Comparison of ENCODE assay signal across 17 cellular contexts in genomic region chr2:220043155-220043992, GRCh38.
DNase-seq lines count a peak whose midpoint lies in the region; ATAC-seq and TF ChIP-seq lines count a peak whose summit lies in the region.
"Had no signal": no experiment of that assay in that cellular context is flagged by ENCODE, and none has a peak within 500 bp of the region (broad histone marks: within the 10 kb centered on the region; RNA-seq: fewer than 3 reads in every experiment).

No MANE protein-coding gene starts in this region.

- H3K27ac ChIP-seq in osteoblast (ENCODE audit: low read depth, low read length), result peak overlapping the region; percentile 21
- H3K27ac ChIP-seq: C4-2B had no signal

- peaks cover 15% of the 10 kb centered on the region for H3K4me1 ChIP-seq in osteoblast (ENCODE audit: insufficient read depth, low read length)

- no peak for TF ChIP-seq CTCF in cardiac fibroblast (IDR thresholded peaks at IDR 0.05; ENCODE audit: low read depth, low read length)
- TF ChIP-seq CTCF in osteoblast (IDR thresholded peaks at IDR 0.05; ENCODE audit: extremely low read depth, low read depth, low read length), result no peak

- no peaks in the 10 kb centered on the region for H4K20me1 ChIP-seq in osteoblast (ENCODE audit: insufficient read depth, low read length)

- H3K4me3 ChIP-seq in cardiac fibroblast (replicated peaks in 1 of 2; ENCODE audit: low read depth in 2 of 2, low read length in 2 of 2), result no peak overlapping the region
- no peak overlapping the region for H3K4me3 ChIP-seq in osteoblast (ENCODE audit: insufficient read depth, low read length)

- ATAC-seq in activated CD8-positive, alpha-beta memory T cell treated with anti-CD3 and anti-CD28 coated beads, Interleukin-2, amount 10 ng/mL, durations not matched to agents 7 days and 5 days, result no peak
- ATAC-seq: activated CD8-positive, alpha-beta T cell treated with anti-CD3 and anti-CD28 coated beads, Interleukin-2, amount 10 ng/mL, durations not matched to agents 7 days and 5 days had no signal

- no peaks in the 10 kb centered on the region for H3K36me3 Mint-ChIP-seq in activated CD8-positive, alpha-beta memory T cell treated with anti-CD3 and anti-CD28 coated beads, Interleukin-2, amount 10 ng/mL, durations not matched to agents 7 days and 5 days
- H3K36me3 Mint-ChIP-seq: brain had no signal

- no peak overlapping the region for H2AFZ ChIP-seq in osteoblast (ENCODE audit: low read length)

- DNase-seq in DMS79 treated with DMSO at 0.1 percent for 48 hours (lab: John Stamatoyannopoulos, UW) (peak; percentile 10), M059J (ENCODE audit: low read depth) (peak; percentile 52), cardiac fibroblast (ENCODE audit: low read depth in 2 of 2) (peak; percentile 45 to 46), osteoblast (ENCODE audit: insufficient read length, low spot score, missing footprints) (no peak), germinal center (ENCODE audit: low spot score) (no peak), NCI-H187 (lab: John Stamatoyannopoulos, UW) (no peak)
- no peak for DNase-seq in activated CD8-positive, alpha-beta memory T cell treated with anti-CD3 and anti-CD28 coated beads, Interleukin-2, amount 10 ng/mL, durations not matched to agents 7 days and 5 days
- DNase-seq in activated effector memory CD4-positive, alpha-beta T cell treated with anti-CD3 and anti-CD28 coated beads, Interleukin-2, amount 50 U/mL, for 16 hours, result no peak
- DNase-seq: activated CD8-positive, alpha-beta T cell treated with anti-CD3 and anti-CD28 coated beads, Interleukin-2, amount 10 ng/mL, durations not matched to agents 7 days and 5 days; effector memory CD4-positive, alpha-beta T cell; GF-D8; midbrain; NCI-H446 treated with DMSO at 0.1 percent for 48 hours; nucleus accumbens; stimulated activated CD4-positive, alpha-beta T cell treated with anti-CD3 and anti-CD28 coated beads, Interleukin-15, amount 100 ng/mL, for 24 hours had no signal

- H3K9me3 Mint-ChIP-seq in activated CD8-positive, alpha-beta memory T cell treated with anti-CD3 and anti-CD28 coated beads, Interleukin-2, amount 10 ng/mL, durations not matched to agents 7 days and 5 days (ENCODE audit: low read depth), result no peaks in the 10 kb centered on the region

- no peak overlapping the region for H3K4me2 ChIP-seq in osteoblast (ENCODE audit: insufficient read depth, low read length)

- no peaks in the 10 kb centered on the region for H3K9me3 ChIP-seq in osteoblast (ENCODE audit: low read depth, low read length)

- no peak overlapping the region for H3K4me3 Mint-ChIP-seq in activated CD8-positive, alpha-beta memory T cell treated with anti-CD3 and anti-CD28 coated beads, Interleukin-2, amount 10 ng/mL, durations not matched to agents 7 days and 5 days
- H3K4me3 Mint-ChIP-seq: activated CD8-positive, alpha-beta T cell treated with anti-CD3 and anti-CD28 coated beads, Interleukin-2, amount 10 ng/mL, durations not matched to agents 7 days and 5 days; brain had no signal

- no peaks in the 10 kb centered on the region for H3K36me3 ChIP-seq in osteoblast (ENCODE audit: insufficient read depth, low read length)

- H3K79me2 ChIP-seq in osteoblast (ENCODE audit: insufficient read depth, low read length), result no peaks in the 10 kb centered on the region

- no peak overlapping the region for H3K27ac Mint-ChIP-seq in activated CD8-positive, alpha-beta memory T cell treated with anti-CD3 and anti-CD28 coated beads, Interleukin-2, amount 10 ng/mL, durations not matched to agents 7 days and 5 days
- H3K27ac Mint-ChIP-seq: activated CD8-positive, alpha-beta T cell treated with anti-CD3 and anti-CD28 coated beads, Interleukin-2, amount 10 ng/mL, durations not matched to agents 7 days and 5 days had no signal

- H3K4me1 Mint-ChIP-seq in activated CD8-positive, alpha-beta memory T cell treated with anti-CD3 and anti-CD28 coated beads, Interleukin-2, amount 10 ng/mL, durations not matched to agents 7 days and 5 days, result no peaks in the 10 kb centered on the region

- no peaks in the 10 kb centered on the region for H3K27me3 Mint-ChIP-seq in activated CD8-positive, alpha-beta memory T cell treated with anti-CD3 and anti-CD28 coated beads, Interleukin-2, amount 10 ng/mL, durations not matched to agents 7 days and 5 days
- H3K27me3 Mint-ChIP-seq: brain had no signal

- H3K27me3 ChIP-seq in osteoblast (ENCODE audit: insufficient read depth, low read length), result no peaks in the 10 kb centered on the region

- CTCF ChIA-PET in activated CD8-positive, alpha-beta memory T cell treated with anti-CD3 and anti-CD28 coated beads, Interleukin-2, amount 10 ng/mL, durations not matched to agents 7 days and 5 days (lab: Charles Lee), result no interaction called here

Comparison
In these comparisons a context has a peak if more than half of its experiments do, and no peak if none do; other contexts are left out.
1. DNase-seq: peak in DMS79 treated with DMSO at 0.1 percent for 48 hours (single experiment), M059J (single experiment) and cardiac fibroblast (2 of 2); none in osteoblast (single experiment), germinal center (single experiment), activated CD8-positive, alpha-beta memory T cell treated with anti-CD3 and anti-CD28 coated beads, Interleukin-2, amount 10 ng/mL, durations not matched to agents 7 days and 5 days (single experiment), activated effector memory CD4-positive, alpha-beta T cell treated with anti-CD3 and anti-CD28 coated beads, Interleukin-2, amount 50 U/mL, for 16 hours (single experiment) and NCI-H187 (0 of 2).